ENCODE assay signal across 9 cellular contexts in genomic region chr6:158536084-158536890, GRCh38. TPM values are rescaled to one million over a fixed set of nuclear protein-coding genes. Genes with fewer than 3 reads are reported as not detected.
A peak's percentile ranks its signal among the peaks of the same experiment; 100 is the strongest.
DNase-seq lines count a peak whose midpoint lies in the region; ATAC-seq and TF ChIP-seq lines count a peak whose summit lies in the region.
"Had no signal": no experiment of that assay in that cellular context is flagged by ENCODE, and none has a peak within 500 bp of the region (broad histone marks: within the 10 kb centered on the region; RNA-seq: fewer than 3 reads in every experiment).

No MANE protein-coding gene starts in this region.

- no peak for TF ChIP-seq POLR2A in tibial nerve (IDR thresholded peaks at IDR 0.05)

- peaks cover 5% of the 10 kb centered on the region for H3K9me3 Mint-ChIP-seq in activated naive CD4-positive, alpha-beta T cell treated with anti-CD3 and anti-CD28 coated beads, Interleukin-2, amount 50 U/mL, for 24 hours
- peaks cover 3% of the 10 kb centered on the region for H3K9me3 Mint-ChIP-seq in osteocyte (ENCODE audit: unreplicated experiment)

- H3K9me2 ChIP-seq in SK-N-SH = no peaks in the 10 kb centered on the region

- ATAC-seq in HG02798 (IDR thresholded peaks at IDR 0.05; ENCODE audit: poor library complexity, unreplicated experiment) = no peak

- H3K36me3 ChIP-seq in SK-N-SH (replicated peaks in 1 of 2; ENCODE audit: control insufficient read depth in 1 of 2, insufficient read depth in 2 of 2, low read length in 1 of 2) = no peaks in the 10 kb centered on the region
- no peaks in the 10 kb centered on the region for H3K36me3 ChIP-seq in tibial nerve

- H3K4me1 ChIP-seq in SK-N-SH (ENCODE audit: control insufficient read depth in 1 of 2, insufficient read depth in 2 of 2, low read depth in 1 of 2, low read length in 1 of 2) (peaks cover 0 to 8% of the 10 kb centered on the region in 2 experiments; a peak in 1 of 4 replicates), tibial nerve (peaks cover 0 to 18% (median 9%) of the 10 kb centered on the region in 4 donors)

- H3K27ac ChIP-seq in SK-N-SH (ENCODE audit: low read depth in 2 of 2, low read length in 1 of 2) (peak overlapping the region in 1 of 2 experiments; percentile 87; a peak in 2 of 4 replicates), tibial nerve (no peak overlapping the region)
- H3K27ac ChIP-seq: KMS-11 had no signal

- no peaks in the 10 kb centered on the region for H3K79me2 ChIP-seq in SK-N-SH (ENCODE audit: insufficient read depth)

- H3K27me3 Mint-ChIP-seq in activated naive CD4-positive, alpha-beta T cell treated with anti-CD3 and anti-CD28 coated beads, Interleukin-2, amount 50 U/mL, for 24 hours = peaks cover 35% of the 10 kb centered on the region
- peaks cover 10% of the 10 kb centered on the region for H3K27me3 Mint-ChIP-seq in osteocyte (ENCODE audit: unreplicated experiment)

- H3K4me1 Mint-ChIP-seq in activated naive CD4-positive, alpha-beta T cell treated with anti-CD3 and anti-CD28 coated beads, Interleukin-2, amount 50 U/mL, for 24 hours = no peaks in the 10 kb centered on the region
- peaks cover 7% of the 10 kb centered on the region for H3K4me1 Mint-ChIP-seq in osteocyte (ENCODE audit: unreplicated experiment)

- H3F3A ChIP-seq in SK-N-SH (replicated peaks; ENCODE audit: insufficient read depth) = no peaks in the 10 kb centered on the region

- H3K27ac Mint-ChIP-seq in activated naive CD4-positive, alpha-beta T cell treated with anti-CD3 and anti-CD28 coated beads, Interleukin-2, amount 50 U/mL, for 24 hours = no peak overlapping the region
- no peak overlapping the region for H3K27ac Mint-ChIP-seq in osteocyte (ENCODE audit: unreplicated experiment)

- no peaks in the 10 kb centered on the region for H4K20me1 ChIP-seq in SK-N-SH (ENCODE audit: insufficient read depth)

- TF ChIP-seq CTCF in SK-N-SH (IDR thresholded peaks at IDR 0.05) = no peak
- TF ChIP-seq CTCF in osteocyte (IDR thresholded peaks at IDR 0.05) = no peak
- no peak for TF ChIP-seq CTCF in tibial nerve (IDR thresholded peaks at IDR 0.05)

- H3K4me3 Mint-ChIP-seq in activated naive CD4-positive, alpha-beta T cell treated with anti-CD3 and anti-CD28 coated beads, Interleukin-2, amount 50 U/mL, for 24 hours = peak overlapping the region; percentile 62
- H3K4me3 Mint-ChIP-seq in osteocyte (ENCODE audit: unreplicated experiment) = peak overlapping the region; percentile 73

- peak; percentile 42 for DNase-seq in DMS153 treated with DMSO at 0.1 percent for 48 hours (lab: John Stamatoyannopoulos, UW; ENCODE audit: unreplicated experiment)
- peak; percentile 19 for DNase-seq in KG1 (lab: John Stamatoyannopoulos, UW)
- peak; percentile 90 for DNase-seq in SK-N-SH
- peak; percentile 72 for DNase-seq in germinal center (ENCODE audit: low spot score)
- DNase-seq in osteocyte (ENCODE audit: extremely low spot score, unreplicated experiment) = peak; percentile 89
- DNase-seq in tibial nerve (ENCODE audit: low spot score in 2 of 2) = peak; percentile 28 to 30

- POLR2A ChIA-PET in SK-N-SH (lab: Yijun Ruan, JAX) = interaction anchor here (0.5 to 1.9 kb wide), 9 partner anchors 16 to 328 kb away, joined by 3 to 6 read pairs (median 4); partner anchors contain the start of genes DYNLT1 and TMEM181

- WGBS in SK-N-SH (ENCODE audit: low lambda C conversion rate) = under 1% methylated on average over 24 of the region's 75 CpGs
- WGBS in tibial nerve, 2 donors = 1 to 3% methylated on average over 42 to 53 of the region's 75 CpGs

- TF ChIP-seq RAD21 in SK-N-SH (IDR thresholded peaks at IDR 0.05; ENCODE audit: low read length) = no peak

- H3K4me2 ChIP-seq in SK-N-SH = peak overlapping the region; percentile 98
- H3K4me2 ChIP-seq: KMS-11 had no signal

- H3K27me3 ChIP-seq in SK-N-SH (ENCODE audit: insufficient read depth) = no peaks in the 10 kb centered on the region
- peaks cover 0 to 42% of the 10 kb centered on the region in 2 donors for H3K27me3 ChIP-seq in tibial nerve

- H3K9me3 ChIP-seq in SK-N-SH (no peaks in the 10 kb centered on the region), tibial nerve (peaks cover 0 to 30% (median 0%) of the 10 kb centered on the region in 4 donors)

- H3K4me3 ChIP-seq in SK-N-SH (ENCODE audit: low read depth in 2 of 2, low read length in 1 of 2) (peak overlapping the region; percentile 64 to 84), tibial nerve (peak overlapping the region; percentile 11 to 55 (median 27))

- TF ChIP-seq EP300 in SK-N-SH (IDR thresholded peaks at IDR 0.05; ENCODE audit: borderline replicate concordance in 1 of 2, low read depth in 1 of 2, low read length in 1 of 2) (no peak), tibial nerve (IDR thresholded peaks at IDR 0.05) (no peak)

- H2AFZ ChIP-seq in SK-N-SH (ENCODE audit: low read depth) = peak overlapping the region; percentile 59; the same call in 1 of the 2 replicates

- CTCF ChIA-PET in SK-N-SH (lab: Yijun Ruan, JAX) = interaction anchor here (0.8 to 2.6 kb wide), 8 partner anchors 17 to 322 kb away, joined by 3 to 21 read pairs (median 4); no protein-coding TSS in a partner anchor

- H3K9ac ChIP-seq in SK-N-SH = peak overlapping the region; percentile 28; the same call in 1 of the 2 replicates
- H3K9ac ChIP-seq: KMS-11 had no signal

- H3K36me3 Mint-ChIP-seq in activated naive CD4-positive, alpha-beta T cell treated with anti-CD3 and anti-CD28 coated beads, Interleukin-2, amount 50 U/mL, for 24 hours = peaks cover 2% of the 10 kb centered on the region
- H3K36me3 Mint-ChIP-seq in osteocyte (ENCODE audit: unreplicated experiment) = peaks cover 1% of the 10 kb centered on the region

TF ChIP-seq in SK-N-SH, 30 proteins besides CTCF, POLR2A, EP300 and RAD21:
- TF ChIP-seq REST (IDR thresholded peaks at IDR 0.05; ENCODE audit: low read depth, low read length) (peak; percentile 100), GABPA (IDR thresholded peaks at IDR 0.05; ENCODE audit: low read depth) (peak; percentile 19; the same call in 1 of the 2 replicates), MAX (IDR thresholded peaks at IDR 0.05; ENCODE audit: low read depth) (peak; percentile 63; the same call in 1 of the 2 replicates), MXI1 (IDR thresholded peaks at IDR 0.05; ENCODE audit: low read depth, low read length) (0 out of 2 replicates have a peak, but pooled peaks have one; percentile 26), ELF1 (IDR thresholded peaks at IDR 0.05) (0 out of 2 replicates have a peak, but pooled peaks have one; percentile 19), ZBTB33 (IDR thresholded peaks at IDR 0.05; ENCODE audit: borderline replicate concordance, low read depth) (no peak), FOXJ3 (CRISPR knock-in tag; IDR thresholded peaks at IDR 0.05) (peak; percentile 22; the same call in 1 of the 2 replicates), MEF2A (IDR thresholded peaks at IDR 0.05; ENCODE audit: borderline replicate concordance, low read depth) (no peak), SIN3A (IDR thresholded peaks at IDR 0.05; ENCODE audit: borderline replicate concordance, low read depth, low read length) (peak; percentile 89)
TF ChIP-seq in SK-N-SH: peak in this region for 7.

RNA-seq across cellular contexts. Expression of gene TMEM181, which starts 23.6 kb away (rescaled TPM):
- polyA plus RNA-seq in SK-N-SH (2012; rRNA removed) = 19.5 and 29.5 TPM in 2 replicates
- polyA plus RNA-seq in SK-N-SH (2012; cell fraction: cytosol; rRNA removed) = 28.2 and 28.3 TPM in 2 replicates
- 13.8 and 24.6 TPM in 2 replicates for polyA plus RNA-seq in SK-N-SH (2012; cell fraction: nucleus; rRNA removed)
- total RNA-seq in osteocyte (33.2 and 33.5 TPM in 2 replicates), tibial nerve (10 to 100 TPM; 14.1 to 19.0 (median 17.8) TPM)

Comparison
In these comparisons a context has a peak if more than half of its experiments do, and no peak if none do; other contexts are left out.
1. DNase-seq: peak in every context shown above with its lines; median percentile 90 in SK-N-SH; 89 in osteocyte; 72 in germinal center; 42 in DMS153 treated with DMSO at 0.1 percent for 48 hours; 29 in tibial nerve; 19 in KG1.